ENCODE assay signal across 1 cellular context in the genomic region with DNA sequence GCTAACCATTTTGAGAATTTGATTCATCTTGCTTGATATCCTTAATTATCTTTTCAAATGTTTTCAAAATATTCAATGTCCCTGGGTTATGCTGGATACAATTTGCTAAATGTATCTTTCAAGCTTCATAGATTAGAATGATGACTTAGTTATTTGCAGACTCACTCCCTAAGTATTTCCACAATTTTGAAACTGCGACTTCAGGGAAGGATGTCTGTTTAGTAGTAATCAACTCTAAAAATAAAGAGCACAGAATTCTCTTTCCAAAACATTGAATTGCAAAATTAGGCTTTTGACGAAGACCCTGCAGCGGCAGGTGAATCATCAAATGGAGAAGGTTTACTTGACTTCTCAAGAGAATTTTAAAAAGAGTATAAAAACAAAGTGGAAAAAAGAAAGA.
TF ChIP-seq lines count a peak whose summit lies in the region.

No MANE protein-coding gene starts in this region.

TF ChIP-seq in IMR-90, 13 proteins besides CTCF, POLR2A, EP300 and RAD21:
- TF ChIP-seq, protein P1, sequence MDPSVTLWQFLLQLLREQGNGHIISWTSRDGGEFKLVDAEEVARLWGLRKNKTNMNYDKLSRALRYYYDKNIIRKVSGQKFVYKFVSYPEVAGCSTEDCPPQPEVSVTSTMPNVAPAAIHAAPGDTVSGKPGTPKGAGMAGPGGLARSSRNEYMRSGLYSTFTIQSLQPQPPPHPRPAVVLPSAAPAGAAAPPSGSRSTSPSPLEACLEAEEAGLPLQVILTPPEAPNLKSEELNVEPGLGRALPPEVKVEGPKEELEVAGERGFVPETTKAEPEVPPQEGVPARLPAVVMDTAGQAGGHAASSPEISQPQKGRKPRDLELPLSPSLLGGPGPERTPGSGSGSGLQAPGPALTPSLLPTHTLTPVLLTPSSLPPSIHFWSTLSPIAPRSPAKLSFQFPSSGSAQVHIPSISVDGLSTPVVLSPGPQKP (IDR thresholded peaks at IDR 0.05; ENCODE audit: borderline replicate concordance, low read depth, low read length) = no peak
- TF ChIP-seq MAFK (IDR thresholded peaks at IDR 0.05; ENCODE audit: low read depth, low read length) (no peak), MAZ (IDR thresholded peaks at IDR 0.05; ENCODE audit: borderline replicate concordance, low read depth, low read length) (no peak), MXI1 (IDR thresholded peaks at IDR 0.05; ENCODE audit: borderline replicate concordance, low read depth, low read length) (no peak), RCOR1 (IDR thresholded peaks at IDR 0.05; ENCODE audit: insufficient replicate concordance, low read length) (no peak), USF2 (IDR thresholded peaks at IDR 0.05; ENCODE audit: low read depth, low read length) (no peak), RFX5 (IDR thresholded peaks at IDR 0.05; ENCODE audit: low read depth, low read length) (no peak), CHD1 (IDR thresholded peaks at IDR 0.05; ENCODE audit: low read depth, low read length) (no peak), NFE2L2 (IDR thresholded peaks at IDR 0.05; ENCODE audit: low read depth, low read length) (no peak), SMC3 (IDR thresholded peaks at IDR 0.05; ENCODE audit: low read depth, low read length) (no peak), FOS (IDR thresholded peaks at IDR 0.05; ENCODE audit: low read depth, low read length) (no peak), CEBPB (IDR thresholded peaks at IDR 0.05; ENCODE audit: low read depth, low read length) (no peak), BHLHE40 (IDR thresholded peaks at IDR 0.05; ENCODE audit: low read depth, low read length) (no peak)
